ENCODE assay signal across 19 cellular contexts in the genomic region with DNA sequence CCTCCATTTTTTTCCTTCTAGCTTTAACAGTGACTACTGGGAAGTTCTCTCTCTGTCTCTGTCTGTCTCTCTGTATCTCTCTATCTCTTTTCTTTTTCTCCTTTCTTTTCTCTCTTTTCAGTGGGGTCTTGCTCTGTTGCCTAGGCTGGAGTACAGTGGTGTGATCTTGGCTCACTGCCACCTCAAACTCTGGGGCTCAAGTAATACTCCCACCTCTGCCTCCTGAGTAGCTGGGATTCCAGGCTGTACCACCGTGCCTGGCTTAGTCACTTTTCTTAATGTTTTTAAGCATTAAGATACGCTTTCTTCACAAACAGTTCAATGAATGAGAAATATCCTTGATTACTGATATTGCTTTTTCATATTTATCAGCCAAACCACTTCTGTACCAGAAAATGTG.
"Had no signal": no experiment of that assay in that cellular context is flagged by ENCODE, and none has a peak within 500 bp of the region (broad histone marks: within the 10 kb centered on the region; RNA-seq: fewer than 3 reads in every experiment).

No MANE protein-coding gene starts in this region.

- H3K27ac Mint-ChIP-seq: activated T-helper 1 cell treated with anti-CD3 and anti-CD28 coated beads, Interleukin-12 subunit alpha, Interleukin-12 subunit beta, Interleukin-2, Interleukin-4 antibody, amounts not matched to agents 30 ng/mL and 10 ng/mL and 1 ng/mL, durations not matched to agents 14 hours and 24 hours and 36 hours; dendritic cell treated with granulocyte-macrophage colony-stimulating factor and Interleukin-4, amounts not matched to agents 40 ng/mL and 50 ng/mL, for 4 days; endodermal cell; nephron progenitor cell; T-cell had no signal

- DNase-seq: activated CD4-positive, alpha-beta T cell treated with anti-CD3 and anti-CD28 coated beads for 4 hours; activated naive CD4-positive, alpha-beta T cell; caudate nucleus; endodermal cell; erythroblast; hippocampal formation; left colon; nephron progenitor cell; ovary; retina; stimulated activated CD4-positive, alpha-beta T cell treated with anti-CD3 and anti-CD28 coated beads, Interleukin-15, amount 100 ng/mL, for 24 hours; stimulated activated CD4-positive, alpha-beta T cell treated with anti-CD3 and anti-CD28 coated beads, Interleukin-4, amount 100 ng/mL, for 4 hours; T-cell; thyroid gland; uterus had no signal

- H3K9me3 ChIP-seq: ascending aorta, ovary, thyroid gland, uterus had no signal

- H3K4me3 ChIP-seq: ascending aorta, ovary, thyroid gland, uterus had no signal

- H3K27me3 ChIP-seq: ascending aorta, ovary, thyroid gland, uterus had no signal

- ATAC-seq: left colon, T-cell had no signal

- H3K27me3 Mint-ChIP-seq: dendritic cell treated with granulocyte-macrophage colony-stimulating factor and Interleukin-4, amounts not matched to agents 40 ng/mL and 50 ng/mL, for 4 days; T-cell had no signal

- H3K4me3 Mint-ChIP-seq: activated T-helper 1 cell treated with anti-CD3 and anti-CD28 coated beads, Interleukin-12 subunit alpha, Interleukin-12 subunit beta, Interleukin-2, Interleukin-4 antibody, amounts not matched to agents 30 ng/mL and 10 ng/mL and 1 ng/mL, durations not matched to agents 14 hours and 24 hours and 36 hours; dendritic cell treated with granulocyte-macrophage colony-stimulating factor and Interleukin-4, amounts not matched to agents 40 ng/mL and 50 ng/mL, for 4 days; endodermal cell; nephron progenitor cell; T-cell had no signal

- H3K27ac ChIP-seq: ascending aorta, ovary, uterus, VCaP had no signal

- H3K9me3 Mint-ChIP-seq: activated T-helper 1 cell treated with anti-CD3 and anti-CD28 coated beads, Interleukin-12 subunit alpha, Interleukin-12 subunit beta, Interleukin-2, Interleukin-4 antibody, amounts not matched to agents 30 ng/mL and 10 ng/mL and 1 ng/mL, durations not matched to agents 14 hours and 24 hours and 36 hours; dendritic cell treated with granulocyte-macrophage colony-stimulating factor and Interleukin-4, amounts not matched to agents 40 ng/mL and 50 ng/mL, for 4 days; endodermal cell; T-cell had no signal

- H3K36me3 ChIP-seq: ovary, thyroid gland, uterus had no signal
